Comparison of ENCODE assay signal across 17 cellular contexts in the genomic region with DNA sequence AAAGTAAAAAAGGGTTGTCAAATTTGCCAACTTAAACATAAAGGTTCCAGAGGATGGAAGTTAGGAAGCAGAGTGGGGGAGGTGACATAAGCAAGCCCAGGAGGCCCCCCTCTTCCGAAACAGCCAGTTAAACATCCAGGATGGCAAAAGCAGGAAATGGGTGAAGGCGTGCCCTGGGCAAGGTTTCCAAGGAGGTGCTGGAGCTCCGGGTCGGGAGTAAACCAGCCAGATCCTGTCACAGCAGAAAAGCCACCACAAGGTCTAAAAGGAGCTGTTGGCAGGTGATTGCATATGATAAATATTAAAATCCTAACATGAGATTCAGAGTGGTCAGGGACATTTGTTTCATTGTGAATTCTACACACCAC.
A peak's percentile ranks its signal among the peaks of the same experiment; 100 is the strongest.
DNase-seq lines count a peak whose midpoint lies in the region; ATAC-seq lines count a peak whose summit lies in the region.
"Had no signal": no experiment of that assay in that cellular context is flagged by ENCODE, and none has a peak within 500 bp of the region (broad histone marks: within the 10 kb centered on the region; RNA-seq: fewer than 3 reads in every experiment).

No MANE protein-coding gene starts in this region.

- no peak for DNase-seq in activated naive CD8-positive, alpha-beta T cell treated with anti-CD3 and anti-CD28 coated beads, Interleukin-2, amount 10 ng/mL, durations not matched to agents 7 days and 5 days
- no peak for DNase-seq in activated naive CD8-positive, alpha-beta T cell treated with anti-CD3 and anti-CD28 coated beads for 36 hours
- peak; percentile 81 for DNase-seq in NCI-H510A treated with DMSO at 0.1 percent for 48 hours (lab: John Stamatoyannopoulos, UW)
- DNase-seq in left colon, result peak; percentile 11 to 79
- DNase-seq in Karpas-422, result no peak
- no peak for DNase-seq in HuH-7 (ENCODE audit: low spot score)
- DNase-seq in dedifferentiated amniotic fluid mesenchymal stem cell (ENCODE audit: extremely low spot score), result no peak
- DNase-seq in epidermal melanocyte (ENCODE audit: insufficient read length, low spot score), result no peak
- DNase-seq: activated CD8-positive, alpha-beta memory T cell treated with anti-CD3 and anti-CD28 coated beads for 24 hours; activated gamma-delta T cell; Caco-2; dermis blood vessel endothelial cell; H9; midbrain; stimulated activated CD4-positive, alpha-beta T cell treated with anti-CD3 and anti-CD28 coated beads, Interleukin-4, amount 100 ng/mL, for 4 hours; trophoblast cell had no signal

- no peaks in the 10 kb centered on the region for H3K36me3 Mint-ChIP-seq in activated naive CD8-positive, alpha-beta T cell treated with anti-CD3 and anti-CD28 coated beads, Interleukin-2, amount 10 ng/mL, durations not matched to agents 7 days and 5 days
- H3K36me3 Mint-ChIP-seq in activated naive CD8-positive, alpha-beta T cell treated with anti-CD3 and anti-CD28 coated beads for 36 hours, result no peaks in the 10 kb centered on the region

- H3K9me3 ChIP-seq in Karpas-422 (ENCODE audit: low read length), result no peaks in the 10 kb centered on the region
- H3K9me3 ChIP-seq: Caco-2, esophagus muscularis mucosa had no signal

- H4K20me1 ChIP-seq in Karpas-422 (ENCODE audit: insufficient read depth, low read depth, low read length), result no peaks in the 10 kb centered on the region

- H3K9me2 ChIP-seq in Karpas-422 (replicated peaks; ENCODE audit: insufficient read depth, low read length), result no peaks in the 10 kb centered on the region

- H3K4me3 Mint-ChIP-seq in activated naive CD8-positive, alpha-beta T cell treated with anti-CD3 and anti-CD28 coated beads, Interleukin-2, amount 10 ng/mL, durations not matched to agents 7 days and 5 days, result peak overlapping the region; percentile 10
- no peak overlapping the region for H3K4me3 Mint-ChIP-seq in activated naive CD8-positive, alpha-beta T cell treated with anti-CD3 and anti-CD28 coated beads for 36 hours
- H3K4me3 Mint-ChIP-seq: H9 had no signal

- peaks cover 8% of the 10 kb centered on the region for H3K27me3 Mint-ChIP-seq in activated naive CD8-positive, alpha-beta T cell treated with anti-CD3 and anti-CD28 coated beads, Interleukin-2, amount 10 ng/mL, durations not matched to agents 7 days and 5 days
- peaks cover 11% of the 10 kb centered on the region for H3K27me3 Mint-ChIP-seq in activated naive CD8-positive, alpha-beta T cell treated with anti-CD3 and anti-CD28 coated beads for 36 hours

- no peak overlapping the region for H3K27ac ChIP-seq in Karpas-422 (ENCODE audit: low read length)
- H3K27ac ChIP-seq: esophagus muscularis mucosa had no signal

- no peak overlapping the region for H3K9ac ChIP-seq in Karpas-422 (ENCODE audit: low read length)

- ATAC-seq in activated naive CD8-positive, alpha-beta T cell treated with anti-CD3 and anti-CD28 coated beads, Interleukin-2, amount 10 ng/mL, durations not matched to agents 7 days and 5 days (ENCODE audit: low read depth), result no peak
- ATAC-seq in left colon, result peak; percentile 79

- intact Hi-C loops in left colon (cut with DNase I, micrococcal nuclease), result no loop called here

- H3K9me3 Mint-ChIP-seq in activated naive CD8-positive, alpha-beta T cell treated with anti-CD3 and anti-CD28 coated beads, Interleukin-2, amount 10 ng/mL, durations not matched to agents 7 days and 5 days, result no peaks in the 10 kb centered on the region
- H3K9me3 Mint-ChIP-seq in activated naive CD8-positive, alpha-beta T cell treated with anti-CD3 and anti-CD28 coated beads for 36 hours, result no peaks in the 10 kb centered on the region
- H3K9me3 Mint-ChIP-seq: H9 had no signal

- no peak overlapping the region for H3K27ac Mint-ChIP-seq in activated naive CD8-positive, alpha-beta T cell treated with anti-CD3 and anti-CD28 coated beads, Interleukin-2, amount 10 ng/mL, durations not matched to agents 7 days and 5 days
- H3K27ac Mint-ChIP-seq in activated naive CD8-positive, alpha-beta T cell treated with anti-CD3 and anti-CD28 coated beads for 36 hours, result no peak overlapping the region
- H3K27ac Mint-ChIP-seq: H9 had no signal

- no peak overlapping the region for H3K4me3 ChIP-seq in Karpas-422 (ENCODE audit: low read length)
- H3K4me3 ChIP-seq: esophagus muscularis mucosa had no signal

- no peaks in the 10 kb centered on the region for H3K36me3 ChIP-seq in Karpas-422 (ENCODE audit: insufficient read depth, low read length)
- H3K36me3 ChIP-seq: esophagus muscularis mucosa had no signal

- H3K4me1 Mint-ChIP-seq in activated naive CD8-positive, alpha-beta T cell treated with anti-CD3 and anti-CD28 coated beads, Interleukin-2, amount 10 ng/mL, durations not matched to agents 7 days and 5 days, result peaks cover 3% of the 10 kb centered on the region
- peaks cover 8% of the 10 kb centered on the region for H3K4me1 Mint-ChIP-seq in activated naive CD8-positive, alpha-beta T cell treated with anti-CD3 and anti-CD28 coated beads for 36 hours
- H3K4me1 Mint-ChIP-seq: H9 had no signal

- POLR2A ChIA-PET in activated naive CD8-positive, alpha-beta T cell treated with anti-CD3 and anti-CD28 coated beads, Interleukin-2, amount 10 ng/mL, durations not matched to agents 7 days and 5 days (lab: Charles Lee), result no interaction called here

- H2AFZ ChIP-seq in Karpas-422 (ENCODE audit: low read length), result no peak overlapping the region

- no peaks in the 10 kb centered on the region for H3K79me2 ChIP-seq in Karpas-422 (ENCODE audit: low read length)

- H3K4me2 ChIP-seq in Karpas-422 (ENCODE audit: low read depth, low read length, poor library complexity, severe bottlenecking), result no peak overlapping the region

- H3K27me3 ChIP-seq in Karpas-422 (ENCODE audit: low read length), result no peaks in the 10 kb centered on the region

- H3K4me1 ChIP-seq in Karpas-422 (ENCODE audit: low read length), result no peaks in the 10 kb centered on the region
- H3K4me1 ChIP-seq: Caco-2, esophagus muscularis mucosa had no signal

Comparison
In these comparisons a context has a peak if more than half of its experiments do, and no peak if none do; other contexts are left out.
1. DNase-seq: peak in NCI-H510A treated with DMSO at 0.1 percent for 48 hours (single experiment) and left colon (2 of 2); none in activated naive CD8-positive, alpha-beta T cell treated with anti-CD3 and anti-CD28 coated beads, Interleukin-2, amount 10 ng/mL, durations not matched to agents 7 days and 5 days (single experiment), activated naive CD8-positive, alpha-beta T cell treated with anti-CD3 and anti-CD28 coated beads for 36 hours (single experiment), Karpas-422 (single experiment), HuH-7 (single experiment), dedifferentiated amniotic fluid mesenchymal stem cell (single experiment) and epidermal melanocyte (single experiment).